Comparison of ENCODE assay signal across 8 cellular contexts in the genomic region with DNA sequence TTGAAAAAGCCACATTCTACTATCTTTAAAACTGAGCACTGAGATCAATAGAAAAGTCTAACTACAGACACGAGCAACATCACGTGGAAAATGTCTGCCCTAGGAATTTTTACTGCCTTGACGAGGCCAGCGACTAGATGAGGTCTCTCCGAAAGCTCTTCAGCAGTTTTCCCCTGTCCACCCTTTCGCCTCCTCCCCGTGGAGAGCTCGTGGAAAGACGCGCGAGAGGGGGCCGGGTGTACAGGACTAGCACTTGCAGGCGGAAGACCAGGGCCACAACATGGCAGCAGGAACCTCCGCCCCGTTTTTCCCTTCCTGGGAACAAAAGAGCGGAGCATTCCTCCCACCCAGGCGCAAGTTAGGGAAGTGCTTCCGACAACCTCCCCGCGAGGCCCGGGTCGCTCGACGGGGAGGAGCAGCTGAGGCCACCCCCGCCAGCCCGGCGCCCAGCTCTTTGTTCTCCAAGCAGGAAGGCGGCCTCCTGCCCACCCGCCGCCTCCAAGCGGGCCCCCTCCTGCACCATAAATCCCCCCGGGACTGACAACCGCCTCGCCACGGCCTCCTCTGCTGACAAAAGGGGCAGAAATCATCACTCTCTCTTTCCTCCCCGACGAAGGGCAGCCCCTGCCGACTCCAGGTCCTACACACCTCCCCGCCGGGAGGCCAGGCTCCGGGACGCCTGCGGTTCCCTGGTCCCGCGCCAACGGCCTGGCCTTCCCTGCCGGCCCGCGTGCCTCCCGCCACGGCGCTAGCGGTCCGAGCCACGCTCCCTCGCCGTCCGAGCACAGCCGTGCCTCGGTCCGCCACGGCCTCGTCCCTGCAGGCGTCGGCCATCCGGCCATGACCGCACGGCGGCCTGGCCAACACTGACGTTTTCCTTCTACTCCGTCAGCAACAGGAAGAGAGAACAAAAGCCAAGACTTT. TPM values are rescaled to one million over a fixed set of nuclear protein-coding genes. Genes with fewer than 3 reads are reported as not detected.
DNase-seq lines count a peak whose midpoint lies in the region; ATAC-seq lines count a peak whose summit lies in the region.

No MANE protein-coding gene starts in this region.

- H3K36me3 ChIP-seq in endocrine pancreas (ENCODE audit: control insufficient read depth, insufficient read depth, low read length), result no peaks in the 10 kb centered on the region

- H3K4me1 ChIP-seq in endocrine pancreas (ENCODE audit: control insufficient read depth, insufficient read depth, low read length), result peaks cover 15% of the 10 kb centered on the region

- no peaks in the 10 kb centered on the region for H3K27me3 ChIP-seq in endocrine pancreas (ENCODE audit: control insufficient read depth, insufficient read depth, low read length)

- H3K9me3 ChIP-seq in endocrine pancreas (ENCODE audit: control insufficient read depth, low read length), result no peaks in the 10 kb centered on the region

- DNase-seq in COR-L47 (lab: John Stamatoyannopoulos, UW), result peak; percentile 60
- DNase-seq in NCI-H1092 (lab: John Stamatoyannopoulos, UW), result peak; percentile 27
- peak; percentile 83 for DNase-seq in activated CD8-positive, alpha-beta memory T cell treated with anti-CD3 and anti-CD28 coated beads for 24 hours
- DNase-seq in mesenteric fat pad (ENCODE audit: low spot score), result peak; percentile 91
- peak; percentile 13 for DNase-seq in stimulated activated CD8-positive, alpha-beta memory T cell treated with anti-CD3 and anti-CD28 coated beads, Interleukin-15, amount 100 ng/mL, for 24 hours (ENCODE audit: low read depth)
- DNase-seq in SKM-1 (lab: John Stamatoyannopoulos, UW; ENCODE audit: unreplicated experiment), result no peak

- ATAC-seq in GM21825 (IDR thresholded peaks at IDR 0.05; ENCODE audit: unreplicated experiment), result peak; percentile 13

- peak overlapping the region; percentile 93 for H3K4me3 ChIP-seq in endocrine pancreas (ENCODE audit: control insufficient read depth, insufficient read depth, low read length)

- peak overlapping the region; percentile 99 for H3K9ac ChIP-seq in endocrine pancreas (ENCODE audit: control insufficient read depth, insufficient read depth, low read length)

RNA-seq across cellular contexts. Expression of a gene that starts 0.8 kb away (rescaled TPM):
- total RNA-seq in mesenteric fat pad, result 854 TPM

RNA-seq across cellular contexts. Expression of a gene that starts 50.0 kb away (rescaled TPM):
- 25.9 TPM for total RNA-seq in mesenteric fat pad

RNA-seq across cellular contexts. Expression of a gene that starts 56.8 kb away (rescaled TPM):
- total RNA-seq in mesenteric fat pad, result 32.5 TPM
